ENCODE assay signal across 8 cellular contexts in the genomic region with DNA sequence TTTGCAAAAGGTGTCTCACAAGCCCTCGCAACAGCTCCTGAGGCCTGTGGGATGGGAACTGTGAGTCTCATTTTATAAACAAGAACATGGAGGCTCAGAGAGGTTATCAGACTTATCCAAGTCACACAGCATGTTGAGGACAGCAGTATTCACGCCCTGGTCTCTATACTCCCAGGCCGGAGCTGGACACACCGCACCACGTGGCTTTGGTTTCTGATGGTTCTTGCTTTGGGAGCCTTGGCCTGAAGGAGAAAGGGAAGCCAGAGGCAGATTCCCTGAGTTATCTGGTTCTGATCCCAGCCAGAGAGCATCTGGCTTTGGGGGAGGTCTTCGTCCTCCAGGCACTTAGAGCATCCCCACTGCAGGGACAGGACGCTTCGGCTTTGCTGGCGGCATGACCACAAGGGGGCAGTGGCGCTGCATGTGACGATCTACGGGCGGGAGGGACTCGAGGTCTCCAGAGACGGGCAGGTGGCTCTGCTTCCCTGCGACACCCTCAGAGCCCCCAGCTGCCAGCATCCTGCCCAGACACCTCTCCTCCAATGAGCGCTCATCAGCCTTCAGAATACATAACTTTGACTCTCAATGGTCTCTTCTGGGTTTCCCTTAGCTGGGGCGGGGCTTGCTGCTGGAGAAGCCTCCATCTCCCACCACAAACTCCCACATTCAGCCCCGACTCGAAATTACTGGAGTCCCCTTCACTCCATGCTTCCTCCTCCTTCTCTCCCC. TPM values are rescaled to one million over a fixed set of nuclear protein-coding genes. Genes with fewer than 3 reads are reported as not detected.
DNase-seq lines count a peak whose midpoint lies in the region; ATAC-seq and TF ChIP-seq lines count a peak whose summit lies in the region.

No MANE protein-coding gene starts in this region.

- WGBS in stomach, 5 donors = 28 to 33% (median 31%) methylated on average over 18 to 20 of the region's 20 CpGs

- TF ChIP-seq EP300 in stomach (IDR thresholded peaks at IDR 0.05) = no peak

- peak; percentile 66 for DNase-seq in GM06990 (ENCODE audit: extremely low read depth, insufficient read length)
- peak; percentile 92 for DNase-seq in OCI-M1 (lab: John Stamatoyannopoulos, UW)
- DNase-seq in activated T-cell treated with anti-CD3 and anti-CD28 coated beads, Interleukin-2, amount 50 U/mL, for 48 hours = peak; percentile 92
- peak; percentile 7 for DNase-seq in fibroblast of peridontal ligament (ENCODE audit: extremely low read depth)
- peak; percentile 92 for DNase-seq in neural crest cell (ENCODE audit: low read depth, low spot score)
- peak; percentile 81 for DNase-seq in stomach

- H3K27me3 Mint-ChIP-seq in neural crest cell (ENCODE audit: low read depth) = no peaks in the 10 kb centered on the region

- no peaks in the 10 kb centered on the region for H3K9me3 Mint-ChIP-seq in neural crest cell

- H3K4me3 Mint-ChIP-seq in neural crest cell = no peak overlapping the region

- no peak for TF ChIP-seq POLR2A in stomach (IDR thresholded peaks at IDR 0.05)

- H3K4me3 ChIP-seq in GM06990 (replicated peaks; ENCODE audit: low read depth, low read length) (no peak overlapping the region), KMS-11 (IDR thresholded peaks at IDR 0.05; ENCODE audit: insufficient read depth, low read depth, low read length) (no peak overlapping the region), stomach (no peak overlapping the region)

- H3K27ac ChIP-seq in KMS-11 (no peak overlapping the region), stomach (no peak overlapping the region)

- peak; percentile 93 for TF ChIP-seq CTCF in GM06990 (IDR thresholded peaks at IDR 0.05; ENCODE audit: insufficient read depth, low read length, poor library complexity, severe bottlenecking)
- TF ChIP-seq CTCF in KMS-11 (conservative IDR thresholded peaks at IDR 0.05; ENCODE audit: low read depth, low read length) = peak; percentile 85
- TF ChIP-seq CTCF in neural crest cell (conservative IDR thresholded peaks at IDR 0.05) = peak; percentile 98
- TF ChIP-seq CTCF in stomach (IDR thresholded peaks at IDR 0.05) = peak in 6 of 7 experiments; percentile 28 to 90 (median 82)

- no peak overlapping the region for H3K4me2 ChIP-seq in KMS-11

- H3K79me2 ChIP-seq in KMS-11 (ENCODE audit: insufficient read depth, low read depth) = no peaks in the 10 kb centered on the region

- no peak for ATAC-seq in GM19467 (IDR thresholded peaks at IDR 0.05; ENCODE audit: unreplicated experiment)

- H3K4me1 Mint-ChIP-seq in neural crest cell = peaks cover 13% of the 10 kb centered on the region

- H3K36me3 Mint-ChIP-seq in neural crest cell (ENCODE audit: low read depth) = peaks cover 12% of the 10 kb centered on the region

- H3K27me3 ChIP-seq in GM06990 (replicated peaks; ENCODE audit: control insufficient read depth, insufficient read depth, low read length) (no peaks in the 10 kb centered on the region), KMS-11 (ENCODE audit: insufficient read depth, low read depth) (no peaks in the 10 kb centered on the region; the same call in 1 of the 2 replicates), stomach (peaks cover 0 to 21% (median 0%) of the 10 kb centered on the region in 3 donors)

- intact Hi-C loops in stomach (cut with DNase I; ENCODE audit: low total_unique reads) = loop anchor here (5.0 kb wide), 1 partner anchor 136 kb away; no protein-coding TSS in a partner anchor

- H3K4me1 ChIP-seq in KMS-11 (ENCODE audit: low read depth, poor library complexity, severe bottlenecking) = no peaks in the 10 kb centered on the region
- H3K4me1 ChIP-seq in stomach = peaks cover 6 to 22% (median 11%) of the 10 kb centered on the region in 4 donors

- no peak overlapping the region for H3K9ac ChIP-seq in KMS-11

- H3K27ac Mint-ChIP-seq in neural crest cell (ENCODE audit: unreplicated experiment) = peak overlapping the region; percentile 87

- no peaks in the 10 kb centered on the region for H3K36me3 ChIP-seq in GM06990 (ENCODE audit: control insufficient read depth, insufficient read depth, low read length)
- no peaks in the 10 kb centered on the region for H3K36me3 ChIP-seq in KMS-11 (ENCODE audit: insufficient read depth)
- no peaks in the 10 kb centered on the region for H3K36me3 ChIP-seq in stomach

- H2AFZ ChIP-seq in KMS-11 (ENCODE audit: low read depth) = no peak overlapping the region

- H4K20me1 ChIP-seq in KMS-11 (ENCODE audit: insufficient read depth) = no peaks in the 10 kb centered on the region

- peaks cover under 1 to 2% (median under 1%) of the 10 kb centered on the region in 4 donors for H3K9me3 ChIP-seq in stomach

RNA-seq across cellular contexts. Expression of gene SAYSD1, which starts 51.4 kb away (rescaled TPM):
- 13.4 and 13.5 TPM in 2 replicates for total RNA-seq in neural crest cell
- 10 to 100 TPM in 2 of 5 donors, 1 to 10 TPM in 3; 1.2 to 24.8 (median 4.9) TPM for total RNA-seq in stomach
- polyA plus RNA-seq in stomach = 1 to 10 TPM; 6.6 to 9.9 (median 8.9) TPM

Comparison
In these comparisons a context has a peak if more than half of its experiments do, and no peak if none do; other contexts are left out.
1. DNase-seq: peak in every context shown above with its lines; median percentile 92 in OCI-M1; 92 in activated T-cell treated with anti-CD3 and anti-CD28 coated beads, Interleukin-2, amount 50 U/mL, for 48 hours; 92 in neural crest cell; 81 in stomach; 66 in GM06990; 7 in fibroblast of peridontal ligament.